1 cellular context compared by ENCODE assay signal in genomic region chr22:37179622-37180420, GRCh38.
TF ChIP-seq lines count a peak whose summit lies in the region.

No MANE protein-coding gene starts in this region.

TF ChIP-seq in HCT116, 20 proteins besides CTCF, POLR2A, EP300 and RAD21 (continued from another document):
- TF ChIP-seq SP1 (IDR thresholded peaks at IDR 0.05; ENCODE audit: low read depth), result no peak
